Comparison of ENCODE assay signal across 8 cellular contexts in genomic region chr1:90616395-90616794, GRCh38.
DNase-seq lines count a peak whose midpoint lies in the region; ATAC-seq and TF ChIP-seq lines count a peak whose summit lies in the region.
"Had no signal": no experiment of that assay in that cellular context is flagged by ENCODE, and none has a peak within 500 bp of the region (broad histone marks: within the 10 kb centered on the region; RNA-seq: fewer than 3 reads in every experiment).

No MANE protein-coding gene starts in this region.

- TF ChIP-seq CTCF in GM12864 (IDR thresholded peaks at IDR 0.05; ENCODE audit: low read depth, low read length, missing control alignments) (peak; percentile 45), astrocyte of the cerebellum (IDR thresholded peaks at IDR 0.05; ENCODE audit: low read depth, low read length, missing control alignments) (peak; percentile 13)

- DNase-seq in GM12864 (ENCODE audit: low read depth): no peak
- peak; percentile 28 for DNase-seq in NAMALWA (ENCODE audit: low spot score)
- no peak for DNase-seq in astrocyte of the cerebellum (ENCODE audit: low read depth)
- peak; percentile 3 for DNase-seq in myocyte (ENCODE audit: low read depth)
- no peak for DNase-seq in T-helper 9 cell
- DNase-seq: stimulated activated naive CD4-positive, alpha-beta T cell had no signal

- ATAC-seq in GM19035 (IDR thresholded peaks at IDR 0.05; ENCODE audit: unreplicated experiment): no peak
- no peak for ATAC-seq in HG02973 (IDR thresholded peaks at IDR 0.05; ENCODE audit: unreplicated experiment)

- H3K4me3 ChIP-seq in GM12864 (ENCODE audit: low read depth, low read length) (no peak overlapping the region), astrocyte of the cerebellum (ENCODE audit: low read depth, low read length) (no peak overlapping the region)

- in situ Hi-C loops in astrocyte of the cerebellum (cut with HindIII; ENCODE audit: low sequenced_read_pairs): no loop called here

Comparison
In these comparisons a context has a peak if more than half of its experiments do, and no peak if none do; other contexts are left out.
1. DNase-seq: peak in NAMALWA (single experiment) and myocyte (single experiment); none in GM12864 (single experiment), astrocyte of the cerebellum (single experiment) and T-helper 9 cell (single experiment).